Comparison of ENCODE assay signal across 31 cellular contexts in the genomic region with DNA sequence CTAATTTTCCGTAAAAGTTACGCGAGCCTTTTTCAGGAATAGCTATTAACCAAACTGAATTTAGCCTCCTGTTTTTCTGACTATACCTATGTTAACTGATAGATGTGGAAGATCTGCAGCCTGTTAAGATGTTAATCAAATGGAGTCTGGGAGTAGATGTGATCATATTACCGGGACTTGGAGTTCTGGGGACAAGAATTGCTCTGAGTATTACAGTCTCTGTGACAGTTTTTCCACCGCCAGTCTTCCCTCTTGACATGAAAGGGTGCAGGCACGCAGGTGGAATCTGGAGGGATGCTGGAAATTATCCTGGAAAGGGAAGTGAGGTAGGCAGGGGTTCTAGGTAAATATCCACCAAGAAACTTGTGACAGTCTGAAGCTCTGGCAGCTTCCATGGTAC.
"Had no signal": no experiment of that assay in that cellular context is flagged by ENCODE, and none has a peak within 500 bp of the region (broad histone marks: within the 10 kb centered on the region; RNA-seq: fewer than 3 reads in every experiment).

No MANE protein-coding gene starts in this region.

- FAIRE-seq: endometrium, endothelial cell of umbilical vein had no signal

- DNase-seq: activated CD4-positive, alpha-beta memory T cell treated with anti-CD3 and anti-CD28 coated beads, Interleukin-2, amount 10 ng/mL, durations not matched to agents 7 days and 5 days; activated CD4-positive, alpha-beta T cell treated with anti-CD3 and anti-CD28 coated beads for 4 hours; activated CD4-positive, alpha-beta T cell treated with anti-CD3 and anti-CD28 coated beads, Interleukin-2, amount 10 ng/mL, durations not matched to agents 7 days and 5 days; activated CD4-positive, alpha-beta T cell treated with anti-CD3 and anti-CD28 coated beads, Interleukin-2, amount 50 U/mL, for 4 hours; activated CD4-positive, CD25-positive, alpha-beta regulatory T cell; activated CD4-positive, CD25-positive, alpha-beta regulatory T cell treated with anti-CD3 and anti-CD28 coated beads, Interleukin-2, amount 50 U/mL, for 72 hours; activated CD8-positive, alpha-beta memory T cell treated with anti-CD3 and anti-CD28 coated beads, Interleukin-2, amount 50 U/mL, for 48 hours; activated gamma-delta T cell; activated naive CD4-positive, alpha-beta T cell; activated naive CD4-positive, alpha-beta T cell treated with anti-CD3 and anti-CD28 coated beads, Interleukin-2, amount 10 ng/mL, durations not matched to agents 7 days and 5 days; activated naive CD8-positive, alpha-beta T cell treated with anti-CD3 and anti-CD28 coated beads, Interleukin-2, amount 10 ng/mL, durations not matched to agents 7 days and 5 days; activated T-cell treated with anti-CD3 and anti-CD28 coated beads for 4 hours; activated T-cell treated with anti-CD3 and anti-CD28 coated beads, Interleukin-2, amount 50 U/mL, for 24 hours; activated T-cell treated with anti-CD3 and anti-CD28 coated beads, Interleukin-2, amount 50 U/mL, for 72 hours; central memory CD4-positive, alpha-beta T cell; cerebellar nuclear complex; colonic mucosa; effector CD8-positive, alpha-beta T cell; esophagus squamous epithelium; foreskin melanocyte; heart right ventricle; T-helper 2 cell had no signal

- H3K36me3 ChIP-seq: ascending aorta, breast epithelium, cardiac muscle cell, colonic mucosa, esophagus squamous epithelium, gastroesophageal sphincter, heart right ventricle had no signal

- H3K27me3 Mint-ChIP-seq: activated CD4-positive, alpha-beta memory T cell treated with anti-CD3 and anti-CD28 coated beads, Interleukin-2, amount 10 ng/mL, durations not matched to agents 7 days and 5 days; activated CD4-positive, alpha-beta T cell treated with anti-CD3 and anti-CD28 coated beads, Interleukin-2, amount 10 ng/mL, durations not matched to agents 7 days and 5 days; activated naive CD4-positive, alpha-beta T cell treated with anti-CD3 and anti-CD28 coated beads, Interleukin-2, amount 10 ng/mL, durations not matched to agents 7 days and 5 days; activated naive CD8-positive, alpha-beta T cell treated with anti-CD3 and anti-CD28 coated beads, Interleukin-2, amount 10 ng/mL, durations not matched to agents 7 days and 5 days; brain had no signal

- H3K27ac Mint-ChIP-seq: activated CD4-positive, alpha-beta memory T cell treated with anti-CD3 and anti-CD28 coated beads, Interleukin-2, amount 10 ng/mL, durations not matched to agents 7 days and 5 days; activated CD4-positive, alpha-beta T cell treated with anti-CD3 and anti-CD28 coated beads, Interleukin-2, amount 10 ng/mL, durations not matched to agents 7 days and 5 days; activated naive CD4-positive, alpha-beta T cell treated with anti-CD3 and anti-CD28 coated beads, Interleukin-2, amount 10 ng/mL, durations not matched to agents 7 days and 5 days; activated naive CD4-positive, alpha-beta T cell treated with anti-CD3 and anti-CD28 coated beads, Interleukin-2, amount 50 U/mL, for 72 hours; activated naive CD8-positive, alpha-beta T cell treated with anti-CD3 and anti-CD28 coated beads, Interleukin-2, amount 10 ng/mL, durations not matched to agents 7 days and 5 days; activated T-cell treated with anti-CD3 and anti-CD28 coated beads, Interleukin-2, amount 50 U/mL, for 24 hours; activated T-cell treated with anti-CD3 and anti-CD28 coated beads, Interleukin-2, amount 50 U/mL, for 72 hours had no signal

- H3K36me3 Mint-ChIP-seq: activated naive CD4-positive, alpha-beta T cell treated with anti-CD3 and anti-CD28 coated beads, Interleukin-2, amount 10 ng/mL, durations not matched to agents 7 days and 5 days; activated naive CD4-positive, alpha-beta T cell treated with anti-CD3 and anti-CD28 coated beads, Interleukin-2, amount 50 U/mL, for 72 hours; activated naive CD8-positive, alpha-beta T cell treated with anti-CD3 and anti-CD28 coated beads, Interleukin-2, amount 10 ng/mL, durations not matched to agents 7 days and 5 days had no signal

- H3K4me3 Mint-ChIP-seq: activated CD4-positive, alpha-beta memory T cell treated with anti-CD3 and anti-CD28 coated beads, Interleukin-2, amount 10 ng/mL, durations not matched to agents 7 days and 5 days; activated CD4-positive, alpha-beta T cell treated with anti-CD3 and anti-CD28 coated beads, Interleukin-2, amount 10 ng/mL, durations not matched to agents 7 days and 5 days; activated naive CD4-positive, alpha-beta T cell treated with anti-CD3 and anti-CD28 coated beads, Interleukin-2, amount 10 ng/mL, durations not matched to agents 7 days and 5 days; activated naive CD8-positive, alpha-beta T cell treated with anti-CD3 and anti-CD28 coated beads, Interleukin-2, amount 10 ng/mL, durations not matched to agents 7 days and 5 days; activated T-cell treated with anti-CD3 and anti-CD28 coated beads, Interleukin-2, amount 50 U/mL, for 24 hours; activated T-cell treated with anti-CD3 and anti-CD28 coated beads, Interleukin-2, amount 50 U/mL, for 72 hours; brain had no signal

- H3K4me3 ChIP-seq: ascending aorta, breast epithelium, cardiac muscle cell, colonic mucosa, esophagus squamous epithelium, gastroesophageal sphincter, heart right ventricle had no signal

- H3K9me3 ChIP-seq: ascending aorta, breast epithelium, colonic mucosa, esophagus squamous epithelium, gastroesophageal sphincter, heart right ventricle had no signal

- ATAC-seq: activated naive CD4-positive, alpha-beta T cell treated with anti-CD3 and anti-CD28 coated beads, Interleukin-2, amount 50 U/mL, for 72 hours; activated T-cell treated with anti-CD3 and anti-CD28 coated beads, Interleukin-2, amount 50 U/mL, for 72 hours; gastroesophageal sphincter; heart right ventricle had no signal

- H3K4me1 ChIP-seq: ascending aorta, breast epithelium, colonic mucosa, esophagus squamous epithelium, gastroesophageal sphincter, heart right ventricle had no signal

- H3K27ac ChIP-seq: ascending aorta, breast epithelium, cardiac muscle cell, colonic mucosa, epithelial cell of prostate, esophagus squamous epithelium, gastroesophageal sphincter, heart right ventricle had no signal

- H3K27me3 ChIP-seq: ascending aorta, breast epithelium, cardiac muscle cell, colonic mucosa, esophagus squamous epithelium, gastroesophageal sphincter, heart right ventricle had no signal

- H3K4me1 Mint-ChIP-seq: activated CD4-positive, alpha-beta memory T cell treated with anti-CD3 and anti-CD28 coated beads, Interleukin-2, amount 10 ng/mL, durations not matched to agents 7 days and 5 days; activated CD4-positive, alpha-beta T cell treated with anti-CD3 and anti-CD28 coated beads, Interleukin-2, amount 10 ng/mL, durations not matched to agents 7 days and 5 days; activated naive CD4-positive, alpha-beta T cell treated with anti-CD3 and anti-CD28 coated beads, Interleukin-2, amount 10 ng/mL, durations not matched to agents 7 days and 5 days; activated naive CD8-positive, alpha-beta T cell treated with anti-CD3 and anti-CD28 coated beads, Interleukin-2, amount 10 ng/mL, durations not matched to agents 7 days and 5 days had no signal

- H3K9me3 Mint-ChIP-seq: activated CD4-positive, alpha-beta memory T cell treated with anti-CD3 and anti-CD28 coated beads, Interleukin-2, amount 10 ng/mL, durations not matched to agents 7 days and 5 days; activated CD4-positive, alpha-beta T cell treated with anti-CD3 and anti-CD28 coated beads, Interleukin-2, amount 10 ng/mL, durations not matched to agents 7 days and 5 days; activated naive CD4-positive, alpha-beta T cell treated with anti-CD3 and anti-CD28 coated beads, Interleukin-2, amount 10 ng/mL, durations not matched to agents 7 days and 5 days; activated naive CD4-positive, alpha-beta T cell treated with anti-CD3 and anti-CD28 coated beads, Interleukin-2, amount 50 U/mL, for 72 hours; activated naive CD8-positive, alpha-beta T cell treated with anti-CD3 and anti-CD28 coated beads, Interleukin-2, amount 10 ng/mL, durations not matched to agents 7 days and 5 days; activated T-cell treated with anti-CD3 and anti-CD28 coated beads, Interleukin-2, amount 50 U/mL, for 24 hours; brain had no signal
